Comparison of ENCODE assay signal across 28 cellular contexts in genomic region chr18:68607852-68608251, GRCh38.
"Had no signal": no experiment of that assay in that cellular context is flagged by ENCODE, and none has a peak within 500 bp of the region (broad histone marks: within the 10 kb centered on the region; RNA-seq: fewer than 3 reads in every experiment).

No MANE protein-coding gene starts in this region.

- DNase-seq: activated B cell treated with CpG ODN at 0.5 μM for 24 hours; activated CD4-positive, alpha-beta memory T cell treated with anti-CD3 and anti-CD28 coated beads, Interleukin-2, amount 10 ng/mL, durations not matched to agents 7 days and 5 days; activated CD4-positive, alpha-beta T cell treated with anti-CD3 and anti-CD28 coated beads for 36 hours; activated CD4-positive, alpha-beta T cell treated with anti-CD3 and anti-CD28 coated beads, Interleukin-2, amount 10 ng/mL, durations not matched to agents 24 days and 14 days; activated CD4-positive, alpha-beta T cell treated with anti-CD3 and anti-CD28 coated beads, Interleukin-2, amount 50 U/mL, for 4 hours; activated CD4-positive, CD25-positive, alpha-beta regulatory T cell treated with anti-CD3 and anti-CD28 coated beads, Interleukin-2, amount 50 U/mL, for 72 hours; activated CD8-positive, alpha-beta memory T cell treated with anti-CD3 and anti-CD28 coated beads, Interleukin-2, amount 50 U/mL, for 48 hours; activated effector memory CD4-positive, alpha-beta T cell treated with anti-CD3 and anti-CD28 coated beads, Interleukin-2, amount 50 U/mL, for 16 hours; activated naive CD4-positive, alpha-beta T cell treated with anti-CD3 and anti-CD28 coated beads for 36 hours; activated naive CD8-positive, alpha-beta T cell treated with anti-CD3 and anti-CD28 coated beads for 36 hours; activated naive CD8-positive, alpha-beta T cell treated with anti-CD3 and anti-CD28 coated beads, Interleukin-2, amount 50 U/mL, for 24 hours; activated T-cell treated with anti-CD3 and anti-CD28 coated beads for 4 hours; activated T-cell treated with anti-CD3 and anti-CD28 coated beads, Interleukin-2, amount 50 U/mL, for 24 hours; adrenal gland; amygdala; aorta; body of pancreas; caudate nucleus; cortex of kidney; dermis blood vessel endothelial cell; effector CD8-positive, alpha-beta T cell; esophagus squamous epithelium; foreskin melanocyte; heart right ventricle; T-helper 17 cell; T1000; WERI-Rb-1 had no signal

- ATAC-seq: activated CD4-positive, alpha-beta T cell treated with anti-CD3 and anti-CD28 coated beads for 36 hours; activated naive CD8-positive, alpha-beta T cell treated with anti-CD3 and anti-CD28 coated beads, Interleukin-2, amount 50 U/mL, for 24 hours; body of pancreas; gastroesophageal sphincter; heart right ventricle; T-helper 17 cell had no signal
